In the genomic region with DNA sequence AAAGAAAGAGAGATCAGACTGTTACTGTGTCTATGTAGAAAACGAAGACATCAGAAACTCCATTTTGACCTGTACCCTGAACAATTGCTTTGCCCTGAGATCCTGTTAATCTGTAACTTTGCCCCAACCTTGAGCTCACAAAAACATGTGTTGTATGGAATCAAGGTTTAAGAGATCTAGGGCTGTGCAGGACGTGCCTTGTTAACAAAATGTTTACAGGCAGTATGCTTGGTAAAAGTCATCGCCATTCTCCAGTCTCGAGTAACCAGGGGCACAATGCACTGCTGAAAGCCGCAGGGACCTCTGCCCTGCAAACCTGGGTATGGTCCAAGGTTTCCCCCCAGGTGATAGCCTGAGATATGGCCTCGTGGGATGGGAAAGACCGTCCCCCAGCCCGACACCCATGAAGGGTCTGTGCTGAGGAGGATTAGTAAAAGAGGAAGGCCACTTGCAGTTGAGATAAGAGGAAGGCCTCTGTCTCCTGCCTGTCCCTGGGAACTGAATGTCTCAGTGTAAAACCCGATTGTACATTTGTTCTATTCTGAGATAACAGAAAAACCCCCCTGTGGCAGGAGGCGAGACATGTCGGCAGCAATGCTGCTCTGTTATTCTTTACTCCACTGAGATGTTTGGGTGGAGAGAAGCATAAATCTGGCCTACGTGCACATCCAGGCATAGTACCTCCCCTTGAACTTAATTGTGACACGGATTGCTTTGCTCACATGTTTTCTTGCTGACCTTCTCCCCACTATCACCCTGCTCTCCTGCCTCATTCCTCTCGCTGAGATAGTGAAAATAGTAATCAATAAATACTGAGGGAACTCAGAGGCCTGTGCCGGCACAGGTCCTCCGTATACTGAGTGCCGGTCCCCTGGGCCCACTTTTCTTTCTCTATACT, we compare ENCODE assay signal across 1 cellular context.
A peak's percentile ranks its signal among the peaks of the same experiment; 100 is the strongest.
TF ChIP-seq lines count a peak whose summit lies in the region.
"Not testable (repeated sequence)": the region's sequence is repeated elsewhere in the genome, so short reads cannot be mapped to it uniquely, and the experiment has no call there.

No MANE protein-coding gene starts in this region.

TF ChIP-seq in HepG2, 621 proteins besides CTCF, POLR2A, EP300 and RAD21 (continued from another document and continues in another):
- TF ChIP-seq FOXP1, CREB1 (IDR thresholded peaks at IDR 0.05): not testable (repeated sequence)
- TF ChIP-seq FOXP1 (CRISPR knock-in tag; IDR thresholded peaks at IDR 0.05) (peak; percentile 77; the same call in 1 of the 2 replicates), MEIS1 (CRISPR knock-in tag; IDR thresholded peaks at IDR 0.05; ENCODE audit: borderline replicate concordance) (0 out of 2 replicates have a peak, but pooled peaks have one; percentile 69), MIXL1 (CRISPR knock-in tag; IDR thresholded peaks at IDR 0.05) (peak; percentile 57), ZNF556 (CRISPR knock-in tag; IDR thresholded peaks at IDR 0.05; ENCODE audit: borderline replicate concordance) (peak; percentile 15; the same call in 1 of the 2 replicates), HNF1B (CRISPR knock-in tag; IDR thresholded peaks at IDR 0.05) (peak; percentile 81; the same call in 1 of the 2 replicates), ZNF607 (CRISPR knock-in tag; IDR thresholded peaks at IDR 0.05; ENCODE audit: borderline replicate concordance) (0 out of 2 replicates have a peak, but pooled peaks have one; percentile 47), CREB1 (CRISPR knock-in tag; IDR thresholded peaks at IDR 0.05) (peak; percentile 39; the same call in 1 of the 2 replicates), NR2F6 (IDR thresholded peaks at IDR 0.05) (peak; percentile 37; the same call in 1 of the 2 replicates), NR2F6 (CRISPR knock-in tag; IDR thresholded peaks at IDR 0.05) (peak; percentile 77), POLR2AphosphoS5 (IDR thresholded peaks at IDR 0.05; ENCODE audit: low read depth, low read length) (0 out of 2 replicates have a peak, but pooled peaks have one; percentile 9), GATA4 (IDR thresholded peaks at IDR 0.05; ENCODE audit: borderline replicate concordance, low read depth) (peak; percentile 41; the same call in 1 of the 2 replicates), RARA (CRISPR knock-in tag; IDR thresholded peaks at IDR 0.05) (peak; percentile 86), HDAC2 (CRISPR knock-in tag; IDR thresholded peaks at IDR 0.05) (peak; percentile 33; the same call in 1 of the 2 replicates), GFI1 (CRISPR knock-in tag; IDR thresholded peaks at IDR 0.05; ENCODE audit: borderline replicate concordance) (peak; percentile 76; the same call in 1 of the 2 replicates), FOXJ3 (CRISPR knock-in tag; IDR thresholded peaks at IDR 0.05; ENCODE audit: borderline replicate concordance) (peak; percentile 47; the same call in 1 of the 2 replicates), YEATS4 (CRISPR knock-in tag; IDR thresholded peaks at IDR 0.05; ENCODE audit: borderline replicate concordance) (peak; percentile 65), BRD4 (CRISPR knock-in tag; IDR thresholded peaks at IDR 0.05) (peak; percentile 55), ZBTB39 (CRISPR knock-in tag; IDR thresholded peaks at IDR 0.05) (peak; percentile 87; the same call in 1 of the 2 replicates), HNF4A (CRISPR knock-in tag; IDR thresholded peaks at IDR 0.05) (peak; percentile 49), ZBTB10 (CRISPR knock-in tag; IDR thresholded peaks at IDR 0.05; ENCODE audit: borderline replicate concordance) (0 out of 2 replicates have a peak, but pooled peaks have one; percentile 55), ZGPAT (CRISPR knock-in tag; IDR thresholded peaks at IDR 0.05) (peak; percentile 61; the same call in 1 of the 2 replicates), ZSCAN9 (CRISPR knock-in tag; IDR thresholded peaks at IDR 0.05; ENCODE audit: borderline replicate concordance) (peak; percentile 9; the same call in 1 of the 2 replicates), POLR2G (IDR thresholded peaks at IDR 0.05; ENCODE audit: low read depth, low read length) (peak; percentile 56), ZKSCAN5 (CRISPR knock-in tag; IDR thresholded peaks at IDR 0.05) (peak; percentile 92), MXD4 (CRISPR knock-in tag; IDR thresholded peaks at IDR 0.05) (0 out of 2 replicates have a peak, but pooled peaks have one; percentile 22), BORCS8-MEF2B (CRISPR knock-in tag; IDR thresholded peaks at IDR 0.05) (peak; percentile 32; the same call in 1 of the 2 replicates), PITX1 (CRISPR knock-in tag; IDR thresholded peaks at IDR 0.05) (peak; percentile 72), MYC (CRISPR knock-in tag; IDR thresholded peaks at IDR 0.05; ENCODE audit: borderline replicate concordance) (peak; percentile 62; the same call in 1 of the 2 replicates), ZBTB20 (CRISPR knock-in tag; IDR thresholded peaks at IDR 0.05; ENCODE audit: borderline replicate concordance, low read depth) (peak; percentile 84; the same call in 1 of the 2 replicates), TARDBP (CRISPR knock-in tag; IDR thresholded peaks at IDR 0.05) (0 out of 2 replicates have a peak, but pooled peaks have one; percentile 33)
- TF ChIP-seq, protein P1, sequence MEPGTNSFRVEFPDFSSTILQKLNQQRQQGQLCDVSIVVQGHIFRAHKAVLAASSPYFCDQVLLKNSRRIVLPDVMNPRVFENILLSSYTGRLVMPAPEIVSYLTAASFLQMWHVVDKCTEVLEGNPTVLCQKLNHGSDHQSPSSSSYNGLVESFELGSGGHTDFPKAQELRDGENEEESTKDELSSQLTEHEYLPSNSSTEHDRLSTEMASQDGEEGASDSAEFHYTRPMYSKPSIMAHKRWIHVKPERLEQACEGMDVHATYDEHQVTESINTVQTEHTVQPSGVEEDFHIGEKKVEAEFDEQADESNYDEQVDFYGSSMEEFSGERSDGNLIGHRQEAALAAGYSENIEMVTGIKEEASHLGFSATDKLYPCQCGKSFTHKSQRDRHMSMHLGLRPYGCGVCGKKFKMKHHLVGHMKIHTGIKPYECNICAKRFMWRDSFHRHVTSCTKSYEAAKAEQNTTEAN (CRISPR knock-in tag; conservative IDR thresholded peaks at IDR 0.05): peak; percentile 58; the same call in 1 of the 2 replicates
- TF ChIP-seq, protein P2, sequence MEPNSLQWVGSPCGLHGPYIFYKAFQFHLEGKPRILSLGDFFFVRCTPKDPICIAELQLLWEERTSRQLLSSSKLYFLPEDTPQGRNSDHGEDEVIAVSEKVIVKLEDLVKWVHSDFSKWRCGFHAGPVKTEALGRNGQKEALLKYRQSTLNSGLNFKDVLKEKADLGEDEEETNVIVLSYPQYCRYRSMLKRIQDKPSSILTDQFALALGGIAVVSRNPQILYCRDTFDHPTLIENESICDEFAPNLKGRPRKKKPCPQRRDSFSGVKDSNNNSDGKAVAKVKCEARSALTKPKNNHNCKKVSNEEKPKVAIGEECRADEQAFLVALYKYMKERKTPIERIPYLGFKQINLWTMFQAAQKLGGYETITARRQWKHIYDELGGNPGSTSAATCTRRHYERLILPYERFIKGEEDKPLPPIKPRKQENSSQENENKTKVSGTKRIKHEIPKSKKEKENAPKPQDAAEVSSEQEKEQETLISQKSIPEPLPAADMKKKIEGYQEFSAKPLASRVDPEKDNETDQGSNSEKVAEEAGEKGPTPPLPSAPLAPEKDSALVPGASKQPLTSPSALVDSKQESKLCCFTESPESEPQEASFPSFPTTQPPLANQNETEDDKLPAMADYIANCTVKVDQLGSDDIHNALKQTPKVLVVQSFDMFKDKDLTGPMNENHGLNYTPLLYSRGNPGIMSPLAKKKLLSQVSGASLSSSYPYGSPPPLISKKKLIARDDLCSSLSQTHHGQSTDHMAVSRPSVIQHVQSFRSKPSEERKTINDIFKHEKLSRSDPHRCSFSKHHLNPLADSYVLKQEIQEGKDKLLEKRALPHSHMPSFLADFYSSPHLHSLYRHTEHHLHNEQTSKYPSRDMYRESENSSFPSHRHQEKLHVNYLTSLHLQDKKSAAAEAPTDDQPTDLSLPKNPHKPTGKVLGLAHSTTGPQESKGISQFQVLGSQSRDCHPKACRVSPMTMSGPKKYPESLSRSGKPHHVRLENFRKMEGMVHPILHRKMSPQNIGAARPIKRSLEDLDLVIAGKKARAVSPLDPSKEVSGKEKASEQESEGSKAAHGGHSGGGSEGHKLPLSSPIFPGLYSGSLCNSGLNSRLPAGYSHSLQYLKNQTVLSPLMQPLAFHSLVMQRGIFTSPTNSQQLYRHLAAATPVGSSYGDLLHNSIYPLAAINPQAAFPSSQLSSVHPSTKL (CRISPR knock-in tag; IDR thresholded peaks at IDR 0.05): peak; percentile 61
- TF ChIP-seq, protein P3, sequence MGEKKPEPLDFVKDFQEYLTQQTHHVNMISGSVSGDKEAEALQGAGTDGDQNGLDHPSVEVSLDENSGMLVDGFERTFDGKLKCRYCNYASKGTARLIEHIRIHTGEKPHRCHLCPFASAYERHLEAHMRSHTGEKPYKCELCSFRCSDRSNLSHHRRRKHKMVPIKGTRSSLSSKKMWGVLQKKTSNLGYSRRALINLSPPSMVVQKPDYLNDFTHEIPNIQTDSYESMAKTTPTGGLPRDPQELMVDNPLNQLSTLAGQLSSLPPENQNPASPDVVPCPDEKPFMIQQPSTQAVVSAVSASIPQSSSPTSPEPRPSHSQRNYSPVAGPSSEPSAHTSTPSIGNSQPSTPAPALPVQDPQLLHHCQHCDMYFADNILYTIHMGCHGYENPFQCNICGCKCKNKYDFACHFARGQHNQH (CRISPR knock-in tag; IDR thresholded peaks at IDR 0.05): 0 out of 2 replicates have a peak, but pooled peaks have one; percentile 50
- TF ChIP-seq, protein P4, sequence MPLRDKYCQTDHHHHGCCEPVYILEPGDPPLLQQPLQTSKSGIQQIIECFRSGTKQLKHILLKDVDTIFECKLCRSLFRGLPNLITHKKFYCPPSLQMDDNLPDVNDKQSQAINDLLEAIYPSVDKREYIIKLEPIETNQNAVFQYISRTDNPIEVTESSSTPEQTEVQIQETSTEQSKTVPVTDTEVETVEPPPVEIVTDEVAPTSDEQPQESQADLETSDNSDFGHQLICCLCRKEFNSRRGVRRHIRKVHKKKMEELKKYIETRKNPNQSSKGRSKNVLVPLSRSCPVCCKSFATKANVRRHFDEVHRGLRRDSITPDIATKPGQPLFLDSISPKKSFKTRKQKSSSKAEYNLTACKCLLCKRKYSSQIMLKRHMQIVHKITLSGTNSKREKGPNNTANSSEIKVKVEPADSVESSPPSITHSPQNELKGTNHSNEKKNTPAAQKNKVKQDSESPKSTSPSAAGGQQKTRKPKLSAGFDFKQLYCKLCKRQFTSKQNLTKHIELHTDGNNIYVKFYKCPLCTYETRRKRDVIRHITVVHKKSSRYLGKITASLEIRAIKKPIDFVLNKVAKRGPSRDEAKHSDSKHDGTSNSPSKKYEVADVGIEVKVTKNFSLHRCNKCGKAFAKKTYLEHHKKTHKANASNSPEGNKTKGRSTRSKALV (CRISPR knock-in tag; IDR thresholded peaks at IDR 0.05): peak; percentile 47
